15 cellular contexts compared by ENCODE assay signal in genomic region chr18:41974661-41975286, GRCh38. TPM values are rescaled to one million over a fixed set of nuclear protein-coding genes. Genes with fewer than 3 reads are reported as not detected.
DNase-seq lines count a peak whose midpoint lies in the region; ATAC-seq and TF ChIP-seq lines count a peak whose summit lies in the region.
"Had no signal": no experiment of that assay in that cellular context is flagged by ENCODE, and none has a peak within 500 bp of the region (broad histone marks: within the 10 kb centered on the region; RNA-seq: fewer than 3 reads in every experiment).

No MANE protein-coding gene starts in this region.

- ATAC-seq in activated CD4-positive, CD25-positive, alpha-beta regulatory T cell treated with anti-CD3 and anti-CD28 coated beads, Interleukin-2, amount 50 U/mL, for 24 hours = peak; percentile 32 to 41
- ATAC-seq in GM18909 (IDR thresholded peaks at IDR 0.05; ENCODE audit: poor library complexity, unreplicated experiment) = peak; percentile 42
- peak; percentile 78 to 88 for ATAC-seq in activated T-cell treated with anti-CD3 and anti-CD28 coated beads, Interleukin-2, amount 50 U/mL, for 72 hours (replicated peaks in 1 of 2)
- no peak for ATAC-seq in GM18517 (IDR thresholded peaks at IDR 0.05; ENCODE audit: unreplicated experiment)
- ATAC-seq in HG03442 (IDR thresholded peaks at IDR 0.05; ENCODE audit: unreplicated experiment) = no peak
- ATAC-seq: left lobe of liver, right cardiac atrium had no signal

- H3K27me3 Mint-ChIP-seq in activated T-cell treated with anti-CD3 and anti-CD28 coated beads, Interleukin-2, amount 50 U/mL, for 72 hours (ENCODE audit: low read depth) = no peaks in the 10 kb centered on the region
- no peaks in the 10 kb centered on the region for H3K27me3 Mint-ChIP-seq in mesothelial cell of epicardium (ENCODE audit: low read depth)

- peaks cover 48% of the 10 kb centered on the region for H3K4me1 Mint-ChIP-seq in activated T-cell treated with anti-CD3 and anti-CD28 coated beads, Interleukin-2, amount 50 U/mL, for 72 hours (ENCODE audit: low read depth)
- peaks cover 44% of the 10 kb centered on the region for H3K4me1 Mint-ChIP-seq in mesothelial cell of epicardium

- H3K4me3 Mint-ChIP-seq in activated T-cell treated with anti-CD3 and anti-CD28 coated beads, Interleukin-2, amount 50 U/mL, for 72 hours = peak overlapping the region; percentile 46 to 60
- H3K4me3 Mint-ChIP-seq in mesothelial cell of epicardium = no peak overlapping the region
- H3K4me3 Mint-ChIP-seq: CD14-positive monocyte had no signal

- no peaks in the 10 kb centered on the region for H3K9me3 Mint-ChIP-seq in activated T-cell treated with anti-CD3 and anti-CD28 coated beads, Interleukin-2, amount 50 U/mL, for 72 hours
- H3K9me3 Mint-ChIP-seq in mesothelial cell of epicardium = no peaks in the 10 kb centered on the region
- H3K9me3 Mint-ChIP-seq: CD14-positive monocyte had no signal

- H3K36me3 Mint-ChIP-seq in activated T-cell treated with anti-CD3 and anti-CD28 coated beads, Interleukin-2, amount 50 U/mL, for 72 hours (ENCODE audit: insufficient read depth in 2 of 2) = peaks cover 2 to 12% of the 10 kb centered on the region in 2 donors
- peaks cover 13% of the 10 kb centered on the region for H3K36me3 Mint-ChIP-seq in mesothelial cell of epicardium

- no peak for DNase-seq in activated CD4-positive, CD25-positive, alpha-beta regulatory T cell treated with anti-CD3 and anti-CD28 coated beads, Interleukin-2, amount 50 U/mL, for 72 hours
- DNase-seq in activated T-cell treated with anti-CD3 and anti-CD28 coated beads, Interleukin-2, amount 50 U/mL, for 72 hours = peak in 1 of 2 donors; percentile 20
- DNase-seq in mesothelial cell of epicardium (ENCODE audit: low spot score in 2 of 2, unreplicated experiment in 2 of 2) (no peak), NCI-H146 treated with DMSO at 0.1 percent for 48 hours (lab: John Stamatoyannopoulos, UW; ENCODE audit: unreplicated experiment) (no peak)
- DNase-seq: dorsolateral prefrontal cortex; NCI-H1105; NCI-H446 treated with DMSO at 0.1 percent for 48 hours; right cardiac atrium; stimulated activated CD4-positive, alpha-beta T cell treated with anti-CD3 and anti-CD28 coated beads, Interleukin-4, amount 100 ng/mL, for 1 hour had no signal

- no peak for TF ChIP-seq CTCF in mesothelial cell of epicardium (IDR thresholded peaks at IDR 0.05; ENCODE audit: unreplicated experiment)

- peak overlapping the region; percentile 39 for H3K27ac Mint-ChIP-seq in activated T-cell treated with anti-CD3 and anti-CD28 coated beads, Interleukin-2, amount 50 U/mL, for 72 hours
- H3K27ac Mint-ChIP-seq in mesothelial cell of epicardium = peak overlapping the region; percentile 79

RNA-seq across cellular contexts. Expression of gene PIK3C3, which starts 19.7 kb away (rescaled TPM):
- 10 to 100 TPM; 52.0 to 55.9 TPM for total RNA-seq in activated T-cell treated with anti-CD3 and anti-CD28 coated beads, Interleukin-2, amount 50 U/mL, for 72 hours
- 72.1 to 78.4 TPM (median 74.6 TPM) in 3 replicates for total RNA-seq in mesothelial cell of epicardium

Comparison
In these comparisons a context has a peak if more than half of its experiments do, and no peak if none do; other contexts are left out.
1. ATAC-seq: peak in activated CD4-positive, CD25-positive, alpha-beta regulatory T cell treated with anti-CD3 and anti-CD28 coated beads, Interleukin-2, amount 50 U/mL, for 24 hours (2 of 2), GM18909 (single experiment) and activated T-cell treated with anti-CD3 and anti-CD28 coated beads, Interleukin-2, amount 50 U/mL, for 72 hours (2 of 2); none in GM18517 (single experiment) and HG03442 (single experiment).